Comparison of ENCODE assay signal across 8 cellular contexts in the genomic region with DNA sequence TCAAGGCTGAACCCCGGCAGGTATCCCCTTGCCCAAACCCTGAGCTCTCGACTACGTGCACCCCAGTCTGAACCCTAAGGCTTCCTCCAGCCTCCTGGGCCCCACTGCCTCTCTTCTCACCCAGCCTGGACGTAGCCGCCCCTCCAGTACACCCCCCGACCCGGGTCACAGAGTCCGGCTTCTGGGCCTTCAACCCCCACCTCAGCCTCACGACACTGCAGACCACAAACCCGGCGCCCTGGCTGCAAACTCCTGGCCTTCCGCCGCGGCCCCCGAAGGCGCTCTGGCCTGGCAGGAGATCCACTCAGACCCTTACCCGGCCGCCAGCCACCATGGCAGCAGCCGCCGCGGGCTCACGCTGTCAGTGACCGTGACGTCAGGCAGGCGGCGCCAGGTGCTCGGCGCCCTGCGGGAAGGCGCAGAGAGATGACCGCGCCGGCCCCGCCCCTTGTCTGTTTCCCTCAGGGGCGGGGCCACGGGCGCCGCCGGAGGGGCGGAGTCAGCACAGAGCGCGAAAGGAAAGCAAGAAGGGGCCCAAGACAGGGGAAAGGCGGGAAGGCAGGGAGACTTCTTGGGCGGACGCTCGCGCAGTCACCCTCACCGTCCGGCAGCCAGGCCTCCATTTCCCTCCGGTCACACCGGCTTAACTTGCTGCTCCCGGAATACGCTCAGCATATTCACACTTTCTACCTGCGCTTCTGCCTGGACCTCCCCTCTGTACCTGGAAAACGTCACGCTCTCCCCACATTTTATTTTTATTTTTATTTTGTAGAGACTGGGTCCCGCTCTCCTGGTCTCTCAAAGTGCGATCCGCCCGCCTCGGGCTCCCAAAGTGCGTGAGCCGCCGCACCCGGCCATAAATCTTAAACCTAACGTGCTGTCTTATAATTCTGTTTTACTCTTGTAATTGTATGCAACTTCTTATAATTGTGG. TPM values are rescaled to one million over a fixed set of nuclear protein-coding genes. Genes with fewer than 3 reads are reported as not detected.
DNase-seq lines count a peak whose midpoint lies in the region; ATAC-seq and TF ChIP-seq lines count a peak whose summit lies in the region.

A gene with protein sequence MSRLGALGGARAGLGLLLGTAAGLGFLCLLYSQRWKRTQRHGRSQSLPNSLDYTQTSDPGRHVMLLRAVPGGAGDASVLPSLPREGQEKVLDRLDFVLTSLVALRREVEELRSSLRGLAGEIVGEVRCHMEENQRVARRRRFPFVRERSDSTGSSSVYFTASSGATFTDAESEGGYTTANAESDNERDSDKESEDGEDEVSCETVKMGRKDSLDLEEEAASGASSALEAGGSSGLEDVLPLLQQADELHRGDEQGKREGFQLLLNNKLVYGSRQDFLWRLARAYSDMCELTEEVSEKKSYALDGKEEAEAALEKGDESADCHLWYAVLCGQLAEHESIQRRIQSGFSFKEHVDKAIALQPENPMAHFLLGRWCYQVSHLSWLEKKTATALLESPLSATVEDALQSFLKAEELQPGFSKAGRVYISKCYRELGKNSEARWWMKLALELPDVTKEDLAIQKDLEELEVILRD (minus strand): TSS at position 372 of the 933 bp plus-strand sequence. CDS start 471 bp downstream, outside the sequence.

- H3K4me1 ChIP-seq in CD8-positive, alpha-beta T cell (ENCODE audit: insufficient read depth, low read length) = peaks cover 6% of the 10 kb centered on the region

- ATAC-seq in CD8-positive, alpha-beta T cell = peak; percentile 95
- peak; percentile 81 for ATAC-seq in GM19467 (IDR thresholded peaks at IDR 0.05; ENCODE audit: unreplicated experiment)

- CTCF ChIA-PET in CD8-positive, alpha-beta T cell (lab: Charles Lee) = no interaction called here

- peaks cover 17% of the 10 kb centered on the region for H3K36me3 ChIP-seq in CD8-positive, alpha-beta T cell (ENCODE audit: insufficient read depth, low read length)

- peaks cover 26% of the 10 kb centered on the region for H3K4me1 Mint-ChIP-seq in CD8-positive, alpha-beta T cell (ENCODE audit: low read depth)

- peak within 1 kb of the TSS; percentile 94 for H3K4me3 Mint-ChIP-seq in CD8-positive, alpha-beta T cell

- peak within 1 kb of the TSS; percentile 91 for H3K27ac ChIP-seq in CD8-positive, alpha-beta T cell (ENCODE audit: low read depth, low read length)

- TF ChIP-seq CTCF in CD8-positive, alpha-beta T cell (IDR thresholded peaks at IDR 0.05) = no peak

- no peaks in the 10 kb centered on the region for H3K9me3 Mint-ChIP-seq in CD8-positive, alpha-beta T cell

- DNase-seq in CD8-positive, alpha-beta T cell = peak; percentile 84 to 96 (median 93)
- peak; percentile 71 for DNase-seq in HS-5 (ENCODE audit: low read depth)
- DNase-seq in NOMO-1 (lab: John Stamatoyannopoulos, UW; ENCODE audit: unreplicated experiment in 2 of 2) = peak; percentile 92 to 96
- DNase-seq in activated CD8-positive, alpha-beta memory T cell treated with anti-CD3 and anti-CD28 coated beads for 24 hours = peak; percentile 97
- peak; percentile 91 for DNase-seq in effector CD4-positive, alpha-beta T cell
- DNase-seq in medulla oblongata (ENCODE audit: extremely low spot score) = peak; percentile 96
- peak; percentile 83 for DNase-seq in stimulated activated CD8-positive, alpha-beta memory T cell treated with anti-CD3 and anti-CD28 coated beads, Interleukin-12 subunit alpha, Interleukin-12 subunit beta, amount 100 ng/mL, for 1 hour (ENCODE audit: low read depth)

- H3K4me3 ChIP-seq in CD8-positive, alpha-beta T cell (ENCODE audit: low read depth, low read length) = peak within 1 kb of the TSS; percentile 99

- POLR2A ChIA-PET in CD8-positive, alpha-beta T cell (lab: Charles Lee) = interaction anchor here (1.2 to 1.5 kb wide), 2 partner anchors 8 to 60 kb away, joined by 3 to 5 read pairs; a partner anchor contains a TSS

- no peaks in the 10 kb centered on the region for H3K27me3 Mint-ChIP-seq in CD8-positive, alpha-beta T cell (ENCODE audit: low read depth)

- H3K27me3 ChIP-seq in CD8-positive, alpha-beta T cell (ENCODE audit: insufficient read depth, low read length) = no peaks in the 10 kb centered on the region

- H3K36me3 Mint-ChIP-seq in CD8-positive, alpha-beta T cell = peaks cover 33% of the 10 kb centered on the region

- H3K27ac Mint-ChIP-seq in CD8-positive, alpha-beta T cell = peak within 1 kb of the TSS; percentile 94

- intact Hi-C loops in CD8-positive, alpha-beta T cell (cut with DNase I, micrococcal nuclease) = loop anchor here (1.0 to 5.0 kb wide), 17 partner anchors 8 to 1217 kb away; a partner anchor contains a TSS

- H3K9me3 ChIP-seq in CD8-positive, alpha-beta T cell (ENCODE audit: low read length) = no peaks in the 10 kb centered on the region

RNA-seq across cellular contexts. Expression of the gene that starts here (rescaled TPM):
- 10 to 100 TPM; 26.7 to 30.5 TPM for total RNA-seq in CD8-positive, alpha-beta T cell

Comparison
In these comparisons a context has a peak if more than half of its experiments do, and no peak if none do; other contexts are left out.
1. Peak in every context shown above with its lines: DNase-seq, ATAC-seq, H3K4me3 ChIP-seq and H3K27ac ChIP-seq.